In genomic region chr7:108570146-108570755, GRCh38 we compare ENCODE assay signal across 8 cellular contexts. TPM values are rescaled to one million over a fixed set of nuclear protein-coding genes. Genes with fewer than 3 reads are reported as not detected.
A peak's percentile ranks its signal among the peaks of the same experiment; 100 is the strongest.
DNase-seq lines count a peak whose midpoint lies in the region; ATAC-seq and TF ChIP-seq lines count a peak whose summit lies in the region.

No MANE protein-coding gene starts in this region.

- peak overlapping the region; percentile 99 to 100 for H3K27ac Mint-ChIP-seq in activated naive CD4-positive, alpha-beta T cell treated with anti-CD3 and anti-CD28 coated beads, Interleukin-2, amount 50 U/mL, for 72 hours

- peak in 1 of 2 donors; percentile 2 for TF ChIP-seq POLR2A in vagina (IDR thresholded peaks at IDR 0.05)

- H3K9me3 ChIP-seq in heart right ventricle: no peaks in the 10 kb centered on the region
- no peaks in the 10 kb centered on the region for H3K9me3 ChIP-seq in vagina

- H3K27ac ChIP-seq in heart right ventricle: peak overlapping the region; percentile 86 to 99 (median 97)
- peak overlapping the region; percentile 97 for H3K27ac ChIP-seq in vagina

- peaks cover 34 to 45% of the 10 kb centered on the region in 2 donors for H3K36me3 Mint-ChIP-seq in activated naive CD4-positive, alpha-beta T cell treated with anti-CD3 and anti-CD28 coated beads, Interleukin-2, amount 50 U/mL, for 72 hours

- H3K9me3 Mint-ChIP-seq in activated naive CD4-positive, alpha-beta T cell treated with anti-CD3 and anti-CD28 coated beads, Interleukin-2, amount 50 U/mL, for 72 hours: peaks cover 0 to 4% of the 10 kb centered on the region in 2 donors

- peaks cover 0 to 70% (median 52%) of the 10 kb centered on the region in 9 donors for H3K4me1 ChIP-seq in heart right ventricle
- peaks cover 34% of the 10 kb centered on the region for H3K4me1 ChIP-seq in vagina

- intact Hi-C loops in heart right ventricle (cut with DNase I) (loop anchor here in 1 of 10 donors (5.0 kb wide), 1 partner anchor 43 kb away; the partner anchor contains the start of gene PNPLA8), posterior vena cava (cut with DNase I) (loop anchor here in 1 of 2 donors (1.0 kb wide), 1 partner anchor 21 kb away; no protein-coding TSS in a partner anchor), vagina (cut with DNase I) (no loop called here)

- H3K36me3 ChIP-seq in heart right ventricle (peaks cover 0 to 44% (median 16%) of the 10 kb centered on the region in 9 donors), vagina (peaks cover 3 to 13% of the 10 kb centered on the region in 2 donors)

- peak overlapping the region; percentile 53 to 97 (median 86) for H3K4me3 ChIP-seq in heart right ventricle
- H3K4me3 ChIP-seq in vagina: peak overlapping the region; percentile 85 to 94

- DNase-seq in COLO668 (lab: John Stamatoyannopoulos, UW; ENCODE audit: unreplicated experiment): peak; percentile 54
- DNase-seq in HT1080 (ENCODE audit: low read depth): peak; percentile 47
- DNase-seq in RPMI8226: peak; percentile 85
- DNase-seq in activated naive CD4-positive, alpha-beta T cell treated with anti-CD3 and anti-CD28 coated beads, Interleukin-2, amount 50 U/mL, for 72 hours (ENCODE audit: low spot score in 2 of 2): peak in 1 of 2 donors; percentile 56
- peak; percentile 25 to 35 for DNase-seq in heart right ventricle
- peak; percentile 81 for DNase-seq in posterior vena cava (ENCODE audit: low spot score)
- DNase-seq in vagina (ENCODE audit: extremely low spot score in 2 of 2): no peak

- H3K27me3 ChIP-seq in heart right ventricle (no peaks in the 10 kb centered on the region), vagina (no peaks in the 10 kb centered on the region)

- TF ChIP-seq CTCF in heart right ventricle (IDR thresholded peaks at IDR 0.05) (no peak), vagina (IDR thresholded peaks at IDR 0.05) (no peak)

- WGBS in heart right ventricle, 2 donors: 0 to 1% methylated on average over 36 of the region's 36 CpGs

- peak; percentile 27 for ATAC-seq in GM21367 (IDR thresholded peaks at IDR 0.05; ENCODE audit: unreplicated experiment)
- peak; percentile 20 to 25 for ATAC-seq in activated naive CD4-positive, alpha-beta T cell treated with anti-CD3 and anti-CD28 coated beads, Interleukin-2, amount 50 U/mL, for 72 hours
- ATAC-seq in heart right ventricle: peak in 6 of 8 donors; percentile 24 to 52 (median 42)

RNA-seq across cellular contexts. Expression of gene DNAJB9, which starts 0.6 kb away (rescaled TPM):
- 25.4 and 27.5 TPM in 2 replicates for total RNA-seq in HT1080 (2014; rRNA removed; shearing (Covaris generic))
- 16.2 and 16.9 TPM in 2 replicates for polyA plus RNA-seq in HT1080 (2015; cell fraction: cytosol; rRNA removed)
- 9.7 and 13.0 TPM in 2 replicates for polyA plus RNA-seq in HT1080 (2015; cell fraction: nucleus; rRNA removed)
- 10 to 100 TPM; 11.2 to 12.3 TPM for total RNA-seq in activated naive CD4-positive, alpha-beta T cell treated with anti-CD3 and anti-CD28 coated beads, Interleukin-2, amount 50 U/mL, for 72 hours
- total RNA-seq in heart right ventricle (10 to 100 TPM; 33.9 to 57.1 (median 45.4) TPM), posterior vena cava (10 to 100 TPM; 29.2 to 30.0 TPM), vagina (28.7 TPM)
- polyA plus RNA-seq in heart right ventricle: 10 to 100 TPM; 10.1 to 59.1 TPM

RNA-seq across cellular contexts. Expression of gene THAP5, which starts 0.7 kb away (rescaled TPM):
- total RNA-seq in HT1080 (2014; rRNA removed; shearing (Covaris generic)): 19.4 and 24.9 TPM in 2 replicates
- polyA plus RNA-seq in HT1080 (2015; cell fraction: cytosol; rRNA removed): 26.1 and 30.0 TPM in 2 replicates
- polyA plus RNA-seq in HT1080 (2015; cell fraction: nucleus; rRNA removed): 27.6 and 31.7 TPM in 2 replicates
- 10 to 100 TPM; 25.9 to 30.7 TPM for total RNA-seq in activated naive CD4-positive, alpha-beta T cell treated with anti-CD3 and anti-CD28 coated beads, Interleukin-2, amount 50 U/mL, for 72 hours
- total RNA-seq in heart right ventricle: 10 to 100 TPM; 24.2 to 32.9 (median 28.9) TPM
- polyA plus RNA-seq in heart right ventricle: 1 to 10 TPM; 7.2 to 8.9 TPM
- 10 to 100 TPM; 21.3 to 27.9 TPM for total RNA-seq in posterior vena cava
- total RNA-seq in vagina: 14.5 TPM

RNA-seq across cellular contexts. Expression of gene PNPLA8, which starts 44.3 kb away (rescaled TPM):
- 11.1 and 21.2 TPM in 2 replicates for total RNA-seq in HT1080 (2014; rRNA removed; shearing (Covaris generic))
- 17.2 and 20.4 TPM in 2 replicates for polyA plus RNA-seq in HT1080 (2015; cell fraction: cytosol; rRNA removed)
- 15.4 and 17.5 TPM in 2 replicates for polyA plus RNA-seq in HT1080 (2015; cell fraction: nucleus; rRNA removed)
- total RNA-seq in activated naive CD4-positive, alpha-beta T cell treated with anti-CD3 and anti-CD28 coated beads, Interleukin-2, amount 50 U/mL, for 72 hours: 10 to 100 TPM; 17.6 to 39.5 TPM
- 10 to 100 TPM; 26.9 to 39.9 (median 36.1) TPM for total RNA-seq in heart right ventricle
- 10 to 100 TPM; 13.2 to 29.1 TPM for polyA plus RNA-seq in heart right ventricle
- total RNA-seq in posterior vena cava: 10 to 100 TPM; 39.6 to 46.6 TPM
- total RNA-seq in vagina: 18.7 TPM

Comparison
In these comparisons a context has a peak if more than half of its experiments do, and no peak if none do; other contexts are left out.
1. DNase-seq: peak in COLO668 (single experiment), HT1080 (single experiment), RPMI8226 (single experiment), heart right ventricle (2 of 2) and posterior vena cava (single experiment); none in vagina (0 of 2).
2. Peak in every context shown above with its lines, with median percentiles within 50 percentile points of each other: ATAC-seq.